15 cellular contexts compared by ENCODE assay signal in genomic region chr9:71931166-71931565, GRCh38. TPM values are rescaled to one million over a fixed set of nuclear protein-coding genes. Genes with fewer than 3 reads are reported as not detected.
A peak's percentile ranks its signal among the peaks of the same experiment; 100 is the strongest.
DNase-seq lines count a peak whose midpoint lies in the region; ATAC-seq and TF ChIP-seq lines count a peak whose summit lies in the region.
"Had no signal": no experiment of that assay in that cellular context is flagged by ENCODE, and none has a peak within 500 bp of the region (broad histone marks: within the 10 kb centered on the region; RNA-seq: fewer than 3 reads in every experiment).

No MANE protein-coding gene starts in this region.

- peak; percentile 15 for DNase-seq in IMR-90
- no peak for DNase-seq in chondrocyte (ENCODE audit: low spot score)
- DNase-seq in prostate gland (ENCODE audit: low spot score) = no peak
- DNase-seq in EL = no peak
- DNase-seq in COLO668 (lab: John Stamatoyannopoulos, UW; ENCODE audit: unreplicated experiment) = no peak
- DNase-seq: BE2C; C1 segment of cervical spinal cord; Caco-2; CD4-positive, CD25-positive, alpha-beta regulatory T cell; CD8-positive, alpha-beta memory T cell; GDM1 had no signal

- H3K4me1 Mint-ChIP-seq in chondrocyte (ENCODE audit: low read depth) = peaks cover 34% of the 10 kb centered on the region

- no peak overlapping the region for H2AK5ac ChIP-seq in IMR-90 (ENCODE audit: low read depth, low read length)

- intact Hi-C loops in IMR-90 (cut with micrococcal nuclease) = no loop called here
- intact Hi-C loops in prostate gland (cut with DNase I) = no loop called here

- H3K4ac ChIP-seq in IMR-90 (ENCODE audit: low read depth, low read length) = no peak overlapping the region

- peak overlapping the region; percentile 43 for H2BK5ac ChIP-seq in IMR-90 (ENCODE audit: low read depth, low read length, poor library complexity, severe bottlenecking)

- CTCF ChIA-PET in IMR-90 (lab: Yijun Ruan, JAX) = interaction anchor here (0.5 kb wide), 1 partner anchor 51 kb away, joined by 3 read pairs; no protein-coding TSS in a partner anchor

- H3K4me3 Mint-ChIP-seq in chondrocyte (ENCODE audit: unreplicated experiment) = no peak overlapping the region
- H3K4me3 Mint-ChIP-seq: CD4-positive, CD25-positive, alpha-beta regulatory T cell; CD8-positive, alpha-beta memory T cell had no signal

- H2AK9ac ChIP-seq in IMR-90 (replicated peaks; ENCODE audit: low read depth, low read length, poor library complexity) = no peak overlapping the region

- H4K91ac ChIP-seq in IMR-90 (ENCODE audit: insufficient read depth, low read depth, low read length) = no peak overlapping the region

- no peak overlapping the region for H4K8ac ChIP-seq in IMR-90 (ENCODE audit: low read depth in 2 of 2, low read length in 2 of 2)

- peak overlapping the region; percentile 29 for H3K27ac Mint-ChIP-seq in chondrocyte (ENCODE audit: unreplicated experiment)
- H3K27ac Mint-ChIP-seq: CD4-positive, CD25-positive, alpha-beta regulatory T cell had no signal

- no peaks in the 10 kb centered on the region for H3K27me3 Mint-ChIP-seq in chondrocyte (ENCODE audit: low read depth)
- H3K27me3 Mint-ChIP-seq: CD4-positive, CD25-positive, alpha-beta regulatory T cell; CD8-positive, alpha-beta memory T cell had no signal

- POLR2A ChIA-PET in IMR-90 (lab: Charles Lee; ENCODE audit: unreplicated experiment) = no interaction called here

- dilution Hi-C loops in IMR-90 (cut with HindIII; ENCODE audit: low sequenced_read_pairs, unreplicated experiment) = no loop called here

- no peak for TF ChIP-seq RAD21 in IMR-90 (IDR thresholded peaks at IDR 0.05; ENCODE audit: low read length)

- peaks cover 5% of the 10 kb centered on the region for H3K9me3 Mint-ChIP-seq in chondrocyte (ENCODE audit: low read depth)

- no peak overlapping the region for H3K18ac ChIP-seq in IMR-90 (ENCODE audit: low read depth, low read length)

- in situ Hi-C loops in IMR-90 (cut with MboI; ENCODE audit: low sequenced_read_pairs) = no loop called here

- H3K36me3 ChIP-seq in IMR-90 (ENCODE audit: control insufficient read depth, insufficient read depth, low read length) = no peaks in the 10 kb centered on the region
- H3K36me3 ChIP-seq in prostate gland = no peaks in the 10 kb centered on the region
- H3K36me3 ChIP-seq: BE2C, HAP-1 had no signal

- H3K4me2 ChIP-seq in IMR-90 (ENCODE audit: low read depth, low read length) = peak overlapping the region; percentile 22; the same call in 1 of the 2 replicates

- no peaks in the 10 kb centered on the region for H3K9me1 ChIP-seq in IMR-90 (ENCODE audit: insufficient read depth, low read length)

- no peaks in the 10 kb centered on the region for H4K20me1 ChIP-seq in IMR-90 (ENCODE audit: insufficient read depth, low read length)

- BruUV-seq in IMR-90 (replicated peaks; lab: Mats Ljungman, UMichigan) = no TSS peak

- H3K23ac ChIP-seq in IMR-90 (ENCODE audit: low read depth, low read length) = no peak overlapping the region

- H3K79me1 ChIP-seq in IMR-90 (ENCODE audit: low read depth in 1 of 2, low read length in 2 of 2) = peaks cover 11 to 19% of the 10 kb centered on the region in 2 experiments

- H2AFZ ChIP-seq in IMR-90 (replicated peaks; ENCODE audit: low read length, poor library complexity) = no peak overlapping the region

- no peak overlapping the region for H2BK120ac ChIP-seq in IMR-90 (ENCODE audit: low read depth, low read length)

- TF ChIP-seq CTCF in IMR-90 (conservative IDR thresholded peaks at IDR 0.05; ENCODE audit: low read depth, low read length) = no peak
- TF ChIP-seq CTCF in chondrocyte (IDR thresholded peaks at IDR 0.05) = no peak
- no peak for TF ChIP-seq CTCF in prostate gland (IDR thresholded peaks at IDR 0.05)

- no peak overlapping the region for H3K56ac ChIP-seq in IMR-90 (ENCODE audit: extremely low read depth, insufficient read depth, low read length)

- H3K36me3 Mint-ChIP-seq in chondrocyte (ENCODE audit: low read depth) = no peaks in the 10 kb centered on the region

- H3K4me1 ChIP-seq in IMR-90 (ENCODE audit: control insufficient read depth, insufficient read depth, low read length) (peaks cover 2% of the 10 kb centered on the region; the same call in 1 of the 2 replicates), prostate gland (replicated peaks) (no peaks in the 10 kb centered on the region)
- H3K4me1 ChIP-seq: BE2C, Caco-2, HAP-1 had no signal

- WGBS in IMR-90 (ENCODE audit: extremely low coverage in 2 of 2, insufficient read length in 1 of 2), 2 experiments = no CpG with 5 or more reads among the region's 2 CpGs
- WGBS in prostate gland = 78% methylated on average over 2 of the region's 2 CpGs

- no peaks in the 10 kb centered on the region for H3K9me3 ChIP-seq in IMR-90 (ENCODE audit: control insufficient read depth, insufficient read depth, low read length)
- H3K9me3 ChIP-seq in prostate gland = no peaks in the 10 kb centered on the region
- H3K9me3 ChIP-seq: BE2C, Caco-2, HAP-1 had no signal

- H3K4me3 ChIP-seq in IMR-90 (ENCODE audit: insufficient read depth, low read depth, low read length) = no peak overlapping the region
- no peak overlapping the region for H3K4me3 ChIP-seq in prostate gland
- H3K4me3 ChIP-seq: HAP-1, K562 had no signal

- H3K14ac ChIP-seq in IMR-90 (replicated peaks; ENCODE audit: low read depth, low read length) = no peak overlapping the region

- no peak overlapping the region for H2BK20ac ChIP-seq in IMR-90 (ENCODE audit: low read depth, low read length)

- TF ChIP-seq POLR2A in IMR-90 (IDR thresholded peaks at IDR 0.05; ENCODE audit: low read depth, low read length) (no peak), prostate gland (IDR thresholded peaks at IDR 0.05) (no peak)

- H4K5ac ChIP-seq in IMR-90 (ENCODE audit: low read depth, low read length) = no peak overlapping the region

- H3K27ac ChIP-seq in IMR-90 (ENCODE audit: insufficient read depth, low read length) (no peak overlapping the region), prostate gland (peak overlapping the region; percentile 32 to 61)
- H3K27ac ChIP-seq: HL-60 had no signal

- no peak overlapping the region for H3K9ac ChIP-seq in IMR-90 (ENCODE audit: low read depth, low read length)

- no peak overlapping the region for H2BK15ac ChIP-seq in IMR-90 (ENCODE audit: low read depth, low read length)

- H3K27me3 ChIP-seq in IMR-90 (ENCODE audit: control insufficient read depth, insufficient read depth, low read length) = no peaks in the 10 kb centered on the region
- H3K27me3 ChIP-seq in prostate gland (replicated peaks; ENCODE audit: insufficient read depth) = no peaks in the 10 kb centered on the region
- H3K27me3 ChIP-seq: BE2C had no signal

- ATAC-seq in IMR-90 (ENCODE audit: low read depth) (peak; percentile 42; the same call in 1 of the 2 replicates), GM21576 (IDR thresholded peaks at IDR 0.05; ENCODE audit: unreplicated experiment) (no peak)
- ATAC-seq: K562 had no signal

TF ChIP-seq in IMR-90, 13 proteins besides CTCF, POLR2A, EP300 and RAD21:
- TF ChIP-seq, protein P1, sequence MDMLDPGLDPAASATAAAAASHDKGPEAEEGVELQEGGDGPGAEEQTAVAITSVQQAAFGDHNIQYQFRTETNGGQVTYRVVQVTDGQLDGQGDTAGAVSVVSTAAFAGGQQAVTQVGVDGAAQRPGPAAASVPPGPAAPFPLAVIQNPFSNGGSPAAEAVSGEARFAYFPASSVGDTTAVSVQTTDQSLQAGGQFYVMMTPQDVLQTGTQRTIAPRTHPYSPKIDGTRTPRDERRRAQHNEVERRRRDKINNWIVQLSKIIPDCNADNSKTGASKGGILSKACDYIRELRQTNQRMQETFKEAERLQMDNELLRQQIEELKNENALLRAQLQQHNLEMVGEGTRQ (IDR thresholded peaks at IDR 0.05; ENCODE audit: low read depth, low read length) = no peak
- TF ChIP-seq MAZ (IDR thresholded peaks at IDR 0.05; ENCODE audit: borderline replicate concordance, low read depth, low read length) (no peak), RFX5 (IDR thresholded peaks at IDR 0.05; ENCODE audit: low read depth, low read length) (no peak), MAFK (IDR thresholded peaks at IDR 0.05; ENCODE audit: low read depth, low read length) (no peak)

RNA-seq across cellular contexts. Expression of gene C9orf85, which starts 19.7 kb away (rescaled TPM):
- total RNA-seq in IMR-90 (2012; rRNA removed) (4.3 and 10.6 TPM in 2 replicates), chondrocyte (8.5 to 10.0 TPM (median 8.5 TPM) in 3 replicates), prostate gland (10 to 100 TPM; 20.1 to 21.4 TPM)
- polyA plus RNA-seq in IMR-90 (2012; rRNA removed) = 8.2 and 8.4 TPM in 2 replicates
- 2.8 and 5.5 TPM in 2 replicates for polyA plus RNA-seq in IMR-90 (2012; cell fraction: cytosol; rRNA removed)
- polyA plus RNA-seq in IMR-90 (2012; cell fraction: nucleus; rRNA removed; ENCODE audit: low replicate concordance) = 1.8 and 5.9 TPM in 2 replicates

RNA-seq across cellular contexts. Expression of gene ABHD17B, which starts 20.2 kb away (rescaled TPM):
- total RNA-seq in IMR-90 (2012; rRNA removed) (16.8 and 24.2 TPM in 2 replicates), chondrocyte (12.2 to 14.2 TPM (median 12.5 TPM) in 3 replicates), prostate gland (10 to 100 TPM; 31.6 to 42.4 TPM)
- polyA plus RNA-seq in IMR-90 (2012; rRNA removed) = 5.3 and 7.5 TPM in 2 replicates
- 2.4 and 3.0 TPM in 2 replicates for polyA plus RNA-seq in IMR-90 (2012; cell fraction: cytosol; rRNA removed)
- polyA plus RNA-seq in IMR-90 (2012; cell fraction: nucleus; rRNA removed; ENCODE audit: low replicate concordance) = 1.6 and 5.7 TPM in 2 replicates
